ENCODE assay signal across 22 cellular contexts in the genomic region with DNA sequence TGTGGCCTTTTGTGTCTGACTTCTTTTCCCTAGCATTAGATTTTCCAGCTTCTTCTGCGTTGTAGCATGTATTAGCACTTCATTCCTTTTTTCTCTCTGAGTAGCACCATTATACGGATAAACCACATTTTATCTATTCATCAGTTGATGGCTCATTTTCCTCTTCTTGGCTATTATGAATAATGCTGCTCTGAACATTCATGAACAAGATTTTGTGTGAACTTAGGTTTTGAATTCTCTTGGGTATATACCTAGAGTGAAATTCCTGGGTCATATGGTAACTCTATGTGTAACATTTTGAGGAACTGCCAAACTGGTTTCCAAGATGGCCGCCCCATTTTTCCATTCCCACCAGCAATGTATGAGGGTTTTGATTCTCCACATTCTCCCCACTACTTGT. TPM values are rescaled to one million over a fixed set of nuclear protein-coding genes. Genes with fewer than 3 reads are reported as not detected.
"Had no signal": no experiment of that assay in that cellular context is flagged by ENCODE, and none has a peak within 500 bp of the region (broad histone marks: within the 10 kb centered on the region; RNA-seq: fewer than 3 reads in every experiment).

No MANE protein-coding gene starts in this region.

- H3K4me3 ChIP-seq: SJSA1, SK-N-MC had no signal

- H3K27ac ChIP-seq: KMS-11, SJSA1, SK-N-MC had no signal

- H3K9ac ChIP-seq: KMS-11 had no signal

- H3K4me1 ChIP-seq: SJSA1 had no signal

- H3K9me3 ChIP-seq: SJSA1 had no signal

- H3K4me2 ChIP-seq: KMS-11 had no signal

- DNase-seq: IMR-90, NCI-H1092, NCI-H1105 treated with DMSO at 0.1 percent for 48 hours, NCI-H1417 treated with DMSO at 0.1 percent for 48 hours, NCI-H146, NCI-H1694 treated with DMSO at 0.1 percent for 48 hours, NCI-H1930, NCI-H2081, NCI-H2107, NCI-H2227 treated with DMSO at 0.1 percent for 48 hours, NCI-H524, NCI-H526 treated with DMSO at 0.1 percent for 48 hours, NCI-H748 treated with DMSO at 0.1 percent for 48 hours, Right ventricle myocardium superior, RPMI8226, SIG-M5 had no signal

- H3K36me3 ChIP-seq: SJSA1 had no signal

RNA-seq across cellular contexts. Expression of gene SLC22A16, which starts 28.7 kb away (rescaled TPM):
- total RNA-seq: HepG2, HT1080, IMR-90, NCI-H460, Right ventricle myocardium superior, SJSA1 had no signal
- polyA plus RNA-seq: IMR-90 had no signal
